9 cellular contexts compared by ENCODE assay signal in genomic region chr1:109802136-109802900, GRCh38. TPM values are rescaled to one million over a fixed set of nuclear protein-coding genes. Genes with fewer than 3 reads are reported as not detected.
DNase-seq lines count a peak whose midpoint lies in the region; ATAC-seq, FAIRE-seq and TF ChIP-seq lines count a peak whose summit lies in the region.
"Had no signal": no experiment of that assay in that cellular context is flagged by ENCODE, and none has a peak within 500 bp of the region (broad histone marks: within the 10 kb centered on the region; RNA-seq: fewer than 3 reads in every experiment).

No MANE protein-coding gene starts in this region.

- in situ Hi-C loops in HAP-1 (cut with MboI; ENCODE audit: low sequenced_read_pairs): no loop called here

- DNase-seq in T-helper 22 cell (ENCODE audit: low read depth): peak; percentile 41
- peak; percentile 50 for DNase-seq in activated effector memory CD4-positive, alpha-beta T cell treated with Interleukin-2 at 50 U/mL for 16 hours
- DNase-seq in stimulated activated naive CD8-positive, alpha-beta T cell treated with anti-CD3 and anti-CD28 coated beads, Interleukin-15, Interleukin-2, amounts not matched to agents 100 U/mL and 50 U/mL, for 24 hours: peak; percentile 53
- DNase-seq in GM19240 (ENCODE audit: insufficient read length, low spot score): no peak
- no peak for DNase-seq in GM12892 (ENCODE audit: insufficient read length)
- no peak for DNase-seq in NCI-H748 (lab: John Stamatoyannopoulos, UW; ENCODE audit: unreplicated experiment)
- no peak for DNase-seq in HAP-1 (ENCODE audit: low spot score in 2 of 2)

- ATAC-seq in stimulated activated naive CD8-positive, alpha-beta T cell treated with anti-CD3 and anti-CD28 coated beads, Interleukin-15, Interleukin-2, amounts not matched to agents 100 U/mL and 50 U/mL, for 24 hours: peak; percentile 72
- ATAC-seq: HCT116 had no signal

- no peak for TF ChIP-seq POLR2A in GM12892 (IDR thresholded peaks at IDR 0.05; ENCODE audit: low read depth, low read length)

- FAIRE-seq in GM12892 (lab: Jason Lieb, UNC): no peak

- no peaks in the 10 kb centered on the region for H3K27me3 ChIP-seq in layer of hippocampus (ENCODE audit: control insufficient read depth, insufficient read depth, low read length)
- H3K27me3 ChIP-seq in HAP-1 (ENCODE audit: low read depth): no peaks in the 10 kb centered on the region

- 0 out of 2 replicates have a peak, but pooled peaks cover 2% of the 10 kb centered on the region for H3K9me3 ChIP-seq in HAP-1

- H3K27ac ChIP-seq in layer of hippocampus (ENCODE audit: low read depth, low read length): peak overlapping the region; percentile 71

- peaks cover 12% of the 10 kb centered on the region for H3K4me1 ChIP-seq in HAP-1

- H3K36me3 ChIP-seq in HAP-1 (replicated peaks): no peaks in the 10 kb centered on the region

- H3K4me3 ChIP-seq in HAP-1: no peak overlapping the region

RNA-seq across cellular contexts. Expression of gene EPS8L3, which starts 38.6 kb away (rescaled TPM):
- polyA plus RNA-seq in GM12892 (2012; ENCODE audit: missing spikeins): not detected

Comparison
In these comparisons a context has a peak if more than half of its experiments do, and no peak if none do; other contexts are left out.
1. DNase-seq: peak in T-helper 22 cell (single experiment), activated effector memory CD4-positive, alpha-beta T cell treated with Interleukin-2 at 50 U/mL for 16 hours (single experiment) and stimulated activated naive CD8-positive, alpha-beta T cell treated with anti-CD3 and anti-CD28 coated beads, Interleukin-15, Interleukin-2, amounts not matched to agents 100 U/mL and 50 U/mL, for 24 hours (single experiment); none in GM19240 (single experiment), GM12892 (single experiment), NCI-H748 (single experiment) and HAP-1 (0 of 2).